ENCODE assay signal across 19 cellular contexts in genomic region chr9:127210851-127211730, GRCh38. TPM values are rescaled to one million over a fixed set of nuclear protein-coding genes. Genes with fewer than 3 reads are reported as not detected.
DNase-seq lines count a peak whose midpoint lies in the region; ATAC-seq and TF ChIP-seq lines count a peak whose summit lies in the region.
"Had no signal": no experiment of that assay in that cellular context is flagged by ENCODE, and none has a peak within 500 bp of the region (broad histone marks: within the 10 kb centered on the region; RNA-seq: fewer than 3 reads in every experiment).

No MANE protein-coding gene starts in this region.

- no peak overlapping the region for H3K4me3 Mint-ChIP-seq in activated naive CD4-positive, alpha-beta T cell treated with anti-CD3 and anti-CD28 coated beads for 36 hours
- no peak overlapping the region for H3K4me3 Mint-ChIP-seq in IgD-negative memory B cell
- H3K4me3 Mint-ChIP-seq: activated CD4-positive, alpha-beta T cell treated with anti-CD3 and anti-CD28 coated beads, Interleukin-2, amount 10 ng/mL, durations not matched to agents 24 days and 14 days had no signal

- H3K27me3 ChIP-seq in upper lobe of right lung (no peaks in the 10 kb centered on the region), ascending aorta (no peaks in the 10 kb centered on the region)
- H3K27me3 ChIP-seq: dorsolateral prefrontal cortex, Peyer's patch had no signal

- intact Hi-C loops in activated naive CD4-positive, alpha-beta T cell treated with anti-CD3 and anti-CD28 coated beads for 36 hours (cut with micrococcal nuclease): no loop called here
- intact Hi-C loops in upper lobe of right lung (cut with DNase I): loop anchor here (10.0 kb wide), 1 partner anchor 184 kb away; the partner anchor contains the start of gene SLC2A8
- intact Hi-C loops in ascending aorta (cut with DNase I): no loop called here

- H3K9me3 ChIP-seq in upper lobe of right lung: no peaks in the 10 kb centered on the region
- no peaks in the 10 kb centered on the region for H3K9me3 ChIP-seq in ascending aorta
- H3K9me3 ChIP-seq: Peyer's patch had no signal

- TF ChIP-seq CTCF in upper lobe of right lung (IDR thresholded peaks at IDR 0.05) (no peak), ascending aorta (IDR thresholded peaks at IDR 0.05) (no peak)

- H3K4me1 ChIP-seq in upper lobe of right lung (peaks cover 4% of the 10 kb centered on the region), ascending aorta (no peaks in the 10 kb centered on the region)
- H3K4me1 ChIP-seq: Peyer's patch had no signal

- no peaks in the 10 kb centered on the region for H3K9me3 Mint-ChIP-seq in activated naive CD4-positive, alpha-beta T cell treated with anti-CD3 and anti-CD28 coated beads for 36 hours
- no peaks in the 10 kb centered on the region for H3K9me3 Mint-ChIP-seq in activated naive CD4-positive, alpha-beta T cell treated with anti-CD3 and anti-CD28 coated beads, Interleukin-2, amount 50 U/mL, for 72 hours
- H3K9me3 Mint-ChIP-seq in IgD-negative memory B cell: no peaks in the 10 kb centered on the region
- H3K9me3 Mint-ChIP-seq: activated CD4-positive, alpha-beta T cell treated with anti-CD3 and anti-CD28 coated beads, Interleukin-2, amount 10 ng/mL, durations not matched to agents 24 days and 14 days had no signal

- no peak overlapping the region for H3K27ac Mint-ChIP-seq in activated naive CD4-positive, alpha-beta T cell treated with anti-CD3 and anti-CD28 coated beads for 36 hours
- H3K27ac Mint-ChIP-seq in activated naive CD4-positive, alpha-beta T cell treated with anti-CD3 and anti-CD28 coated beads, Interleukin-2, amount 50 U/mL, for 72 hours: no peak overlapping the region
- H3K27ac Mint-ChIP-seq in IgD-negative memory B cell: peak overlapping the region in 2 of 3 donors; percentile 57 to 61
- H3K27ac Mint-ChIP-seq: activated CD4-positive, alpha-beta T cell treated with anti-CD3 and anti-CD28 coated beads, Interleukin-2, amount 10 ng/mL, durations not matched to agents 24 days and 14 days had no signal

- no peak for ATAC-seq in activated naive CD4-positive, alpha-beta T cell treated with anti-CD3 and anti-CD28 coated beads, Interleukin-2, amount 50 U/mL, for 72 hours
- ATAC-seq in upper lobe of right lung: no peak
- no peak for ATAC-seq in HG02852 (IDR thresholded peaks at IDR 0.05; ENCODE audit: unreplicated experiment)

- DNase-seq in activated naive CD4-positive, alpha-beta T cell treated with anti-CD3 and anti-CD28 coated beads for 36 hours: peak; percentile 2
- no peak for DNase-seq in activated naive CD4-positive, alpha-beta T cell treated with anti-CD3 and anti-CD28 coated beads, Interleukin-2, amount 50 U/mL, for 72 hours (ENCODE audit: low spot score in 2 of 2)
- DNase-seq in iPS-NIHi7 (ENCODE audit: extremely low spot score): peak; percentile 70
- peak; percentile 48 for DNase-seq in upper lobe of right lung
- DNase-seq in activated CD4-positive, alpha-beta T cell treated with anti-CD3 and anti-CD28 coated beads for 48 hours: no peak
- no peak for DNase-seq in ascending aorta (ENCODE audit: low spot score in 2 of 2)
- DNase-seq: activated CD4-positive, alpha-beta T cell treated with anti-CD3 and anti-CD28 coated beads, Interleukin-2, amount 10 ng/mL, durations not matched to agents 24 days and 14 days; cerebellar nuclear complex; left cardiac atrium; NCI-H1436; SIG-M5; small intestine; stimulated activated CD4-positive, alpha-beta T cell treated with anti-CD3 and anti-CD28 coated beads, Interleukin-2, amount 100 ng/mL, for 24 hours; substantia nigra had no signal

- H3K27ac ChIP-seq in upper lobe of right lung (no peak overlapping the region), ascending aorta (no peak overlapping the region)
- H3K27ac ChIP-seq: KMS-11, Peyer's patch had no signal

- peaks cover 3% of the 10 kb centered on the region for H3K27me3 Mint-ChIP-seq in activated naive CD4-positive, alpha-beta T cell treated with anti-CD3 and anti-CD28 coated beads for 36 hours (ENCODE audit: low read depth)
- H3K27me3 Mint-ChIP-seq in IgD-negative memory B cell: no peaks in the 10 kb centered on the region

- peaks cover 4% of the 10 kb centered on the region for H3K4me1 Mint-ChIP-seq in activated naive CD4-positive, alpha-beta T cell treated with anti-CD3 and anti-CD28 coated beads for 36 hours (ENCODE audit: low read depth)
- H3K4me1 Mint-ChIP-seq in IgD-negative memory B cell: peaks cover 0 to 4% (median 0%) of the 10 kb centered on the region in 3 donors
- H3K4me1 Mint-ChIP-seq: activated CD4-positive, alpha-beta T cell treated with anti-CD3 and anti-CD28 coated beads, Interleukin-2, amount 10 ng/mL, durations not matched to agents 24 days and 14 days had no signal

- H3K36me3 ChIP-seq in upper lobe of right lung (no peaks in the 10 kb centered on the region), ascending aorta (no peaks in the 10 kb centered on the region)

- H3K4me3 ChIP-seq in upper lobe of right lung (no peak overlapping the region), ascending aorta (no peak overlapping the region)
- H3K4me3 ChIP-seq: dorsolateral prefrontal cortex, Peyer's patch had no signal

- H3K36me3 Mint-ChIP-seq in activated naive CD4-positive, alpha-beta T cell treated with anti-CD3 and anti-CD28 coated beads for 36 hours (ENCODE audit: low read depth): no peaks in the 10 kb centered on the region
- no peaks in the 10 kb centered on the region for H3K36me3 Mint-ChIP-seq in activated naive CD4-positive, alpha-beta T cell treated with anti-CD3 and anti-CD28 coated beads, Interleukin-2, amount 50 U/mL, for 72 hours
- no peaks in the 10 kb centered on the region for H3K36me3 Mint-ChIP-seq in IgD-negative memory B cell

- CTCF ChIA-PET in activated naive CD4-positive, alpha-beta T cell treated with anti-CD3 and anti-CD28 coated beads for 36 hours (lab: Charles Lee): no interaction called here

RNA-seq across cellular contexts. Expression of gene GARNL3, which starts 53.5 kb away (rescaled TPM):
- 1 to 10 TPM; 1.2 to 4.6 TPM for total RNA-seq in activated naive CD4-positive, alpha-beta T cell treated with anti-CD3 and anti-CD28 coated beads for 36 hours
- total RNA-seq in activated naive CD4-positive, alpha-beta T cell treated with anti-CD3 and anti-CD28 coated beads, Interleukin-2, amount 50 U/mL, for 72 hours: 1 to 10 TPM; 3.5 to 5.4 TPM
- 1.3 TPM for polyA plus RNA-seq in IgD-negative memory B cell
- total RNA-seq in upper lobe of right lung: 8.0 TPM
- total RNA-seq in ascending aorta: 162 TPM

Comparison
In these comparisons a context has a peak if more than half of its experiments do, and no peak if none do; other contexts are left out.
1. DNase-seq: peak in activated naive CD4-positive, alpha-beta T cell treated with anti-CD3 and anti-CD28 coated beads for 36 hours (single experiment), iPS-NIHi7 (single experiment) and upper lobe of right lung (single experiment); none in activated naive CD4-positive, alpha-beta T cell treated with anti-CD3 and anti-CD28 coated beads, Interleukin-2, amount 50 U/mL, for 72 hours (0 of 2), activated CD4-positive, alpha-beta T cell treated with anti-CD3 and anti-CD28 coated beads for 48 hours (single experiment) and ascending aorta (0 of 2).
2. H3K27ac Mint-ChIP-seq: peak in IgD-negative memory B cell (2 of 3); none in activated naive CD4-positive, alpha-beta T cell treated with anti-CD3 and anti-CD28 coated beads for 36 hours (single experiment) and activated naive CD4-positive, alpha-beta T cell treated with anti-CD3 and anti-CD28 coated beads, Interleukin-2, amount 50 U/mL, for 72 hours (0 of 2).
3. RNA of gene GARNL3, which starts 53.5 kb away (total RNA-seq): 162 TPM in ascending aorta (single experiment); 8.0 TPM in upper lobe of right lung (single experiment), 3.5 to 5.4 TPM in activated naive CD4-positive, alpha-beta T cell treated with anti-CD3 and anti-CD28 coated beads, Interleukin-2, amount 50 U/mL, for 72 hours and 1.2 to 4.6 TPM in activated naive CD4-positive, alpha-beta T cell treated with anti-CD3 and anti-CD28 coated beads for 36 hours; every median in the first group is over 10 times any median in the second.